ENCODE assay signal across 8 cellular contexts in genomic region chr5:133754575-133755169, GRCh38.
A peak's percentile ranks its signal among the peaks of the same experiment; 100 is the strongest.
DNase-seq lines count a peak whose midpoint lies in the region; ATAC-seq and TF ChIP-seq lines count a peak whose summit lies in the region.

No MANE protein-coding gene starts in this region.

- H3K79me2 ChIP-seq in mammary epithelial cell (ENCODE audit: insufficient read depth, low read length) = no peaks in the 10 kb centered on the region

- BruUV-seq in A673 (replicated peaks; lab: Mats Ljungman, UMichigan) = no TSS peak
- BruUV-seq in mammary epithelial cell (replicated peaks; lab: Mats Ljungman, UMichigan) = no TSS peak

- peak; percentile 41 for DNase-seq in A673 (ENCODE audit: low spot score)
- DNase-seq in G401 (ENCODE audit: low spot score) = peak; percentile 13
- peak; percentile 10 for DNase-seq in NCI-H774 (lab: John Stamatoyannopoulos, UW)
- DNase-seq in mammary epithelial cell = peak; percentile 7
- peak; percentile 35 for DNase-seq in medulla oblongata (ENCODE audit: extremely low spot score)
- DNase-seq in NCI-H524 treated with DMSO at 0.1 percent for 48 hours (lab: John Stamatoyannopoulos, UW) = no peak

- H3K4me3 ChIP-seq in A673 (ENCODE audit: low read depth, low read length, poor library complexity, severe bottlenecking) = no peak overlapping the region
- H3K4me3 ChIP-seq in mammary epithelial cell (replicated peaks in 1 of 3; ENCODE audit: insufficient read depth in 1 of 3, low read depth in 2 of 3, low read length in 3 of 3) = no peak overlapping the region

- H3K36me3 ChIP-seq in A673 (ENCODE audit: insufficient read depth, low read length, poor library complexity, severe bottlenecking) (no peaks in the 10 kb centered on the region), mammary epithelial cell (ENCODE audit: insufficient read depth, low read length) (no peaks in the 10 kb centered on the region)

- dilution Hi-C loops in mammary epithelial cell (cut with HindIII; ENCODE audit: low sequenced_read_pairs) = no loop called here

- peak; percentile 77 for TF ChIP-seq CTCF in A673 (conservative IDR thresholded peaks at IDR 0.05; ENCODE audit: low read depth, low read length)
- TF ChIP-seq CTCF in mammary epithelial cell (conservative IDR thresholded peaks at IDR 0.05 in 1 of 2, IDR thresholded peaks at IDR 0.05 in 1 of 2; ENCODE audit: extremely low read depth in 1 of 2, insufficient read depth in 1 of 2, low read depth in 1 of 2, low read length in 2 of 2) = peak; percentile 54 to 74

- 40% methylated on average over 5 of the region's 5 CpGs for WGBS in mammary epithelial cell (ENCODE audit: low coverage, missing lambda C conversion rate)

- POLR2A ChIA-PET in A673 (lab: Charles Lee; ENCODE audit: low non-redundant PET) = no interaction called here

- no peak overlapping the region for H2AFZ ChIP-seq in mammary epithelial cell (ENCODE audit: low read depth, low read length)

- CTCF ChIA-PET in A673 (lab: Charles Lee) (no interaction called here), mammary epithelial cell (lab: Charles Lee; ENCODE audit: low non-redundant PET) (interaction anchor here (0.6 kb wide), 1 partner anchor 221 kb away, joined by 17 read pairs; no protein-coding TSS in a partner anchor)

- intact Hi-C loops in A673 (cut with micrococcal nuclease; ENCODE audit: unreplicated experiment) = loop anchor here (10.0 kb wide), 1 partner anchor 190 kb away; no protein-coding TSS in a partner anchor
- intact Hi-C loops in mammary epithelial cell (cut with micrococcal nuclease) = loop anchor here (1.0 kb wide), 1 partner anchor 119 kb away; no protein-coding TSS in a partner anchor

- H3K4me1 ChIP-seq in A673 (ENCODE audit: insufficient read depth, low read length, poor library complexity, severe bottlenecking) = no peaks in the 10 kb centered on the region
- peaks cover 6% of the 10 kb centered on the region for H3K4me1 ChIP-seq in mammary epithelial cell (ENCODE audit: insufficient read depth, low read length)

- H4K20me1 ChIP-seq in mammary epithelial cell (ENCODE audit: insufficient read depth, low read length) = no peaks in the 10 kb centered on the region

- H3K27me3 ChIP-seq in A673 (replicated peaks; ENCODE audit: insufficient read depth, low read depth, low read length, poor library complexity) (no peaks in the 10 kb centered on the region), mammary epithelial cell (ENCODE audit: insufficient read depth, low read length) (no peaks in the 10 kb centered on the region)

- ATAC-seq in HG02884 (IDR thresholded peaks at IDR 0.05; ENCODE audit: unreplicated experiment) = no peak
- ATAC-seq in HG02973 (IDR thresholded peaks at IDR 0.05; ENCODE audit: unreplicated experiment) = no peak

- no peak overlapping the region for H3K4me2 ChIP-seq in mammary epithelial cell (ENCODE audit: insufficient read depth, low read depth, low read length)

- no peak overlapping the region for H3K9ac ChIP-seq in mammary epithelial cell (ENCODE audit: insufficient read depth, low read length)

- H3K27ac ChIP-seq in A673 (ENCODE audit: low read depth, low read length, poor library complexity, severe bottlenecking) (no peak overlapping the region), mammary epithelial cell (ENCODE audit: insufficient read depth, low read depth, low read length) (no peak overlapping the region)

- H3K9me3 ChIP-seq in A673 (ENCODE audit: low read depth, low read length, poor library complexity, severe bottlenecking) (no peaks in the 10 kb centered on the region), mammary epithelial cell (replicated peaks; ENCODE audit: insufficient read depth, low read length) (no peaks in the 10 kb centered on the region)

- in situ Hi-C loops in G401 (cut with HindIII; ENCODE audit: low sequenced_read_pairs) (no loop called here), mammary epithelial cell (cut with MboI; ENCODE audit: low sequenced_read_pairs in 2 of 2) (no loop called here)
